5 cellular contexts compared by ENCODE assay signal in the genomic region with DNA sequence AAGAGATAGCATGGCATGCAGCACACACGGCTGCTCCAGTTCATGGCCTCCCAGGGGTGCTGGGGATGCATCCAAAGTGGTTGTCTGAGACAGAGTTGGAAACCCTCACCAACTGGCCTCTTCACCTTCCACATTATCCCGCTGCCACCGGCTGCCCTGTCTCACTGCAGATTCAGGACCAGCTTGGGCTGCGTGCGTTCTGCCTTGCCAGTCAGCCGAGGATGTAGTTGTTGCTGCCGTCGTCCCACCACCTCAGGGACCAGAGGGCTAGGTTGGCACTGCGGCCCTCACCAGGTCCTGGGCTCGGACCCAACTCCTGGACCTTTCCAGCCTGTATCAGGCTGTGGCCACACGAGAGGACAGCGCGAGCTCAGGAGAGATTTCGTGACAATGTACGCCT.
DNase-seq lines count a peak whose midpoint lies in the region; TF ChIP-seq lines count a peak whose summit lies in the region.
"Had no signal": no experiment of that assay in that cellular context is flagged by ENCODE, and none has a peak within 500 bp of the region (broad histone marks: within the 10 kb centered on the region; RNA-seq: fewer than 3 reads in every experiment).

No MANE protein-coding gene starts in this region.

- TF ChIP-seq CTCF in VCaP (conservative IDR thresholded peaks at IDR 0.05), result no peak

- H3K27ac ChIP-seq in VCaP, result peak overlapping the region; percentile 84

- no peak for DNase-seq in COLO668 (lab: John Stamatoyannopoulos, UW; ENCODE audit: unreplicated experiment)
- DNase-seq: activated effector memory CD4-positive, alpha-beta T cell treated with Interleukin-2 at 50 U/mL for 16 hours; DMS153; foreskin melanocyte had no signal
